In genomic region chr10:85668522-85668921, GRCh38 we compare ENCODE assay signal across 28 cellular contexts.
"Had no signal": no experiment of that assay in that cellular context is flagged by ENCODE, and none has a peak within 500 bp of the region (broad histone marks: within the 10 kb centered on the region; RNA-seq: fewer than 3 reads in every experiment).

No MANE protein-coding gene starts in this region.

- H3K4me3 ChIP-seq: heart left ventricle, lower lobe of right lung, ovary, prostate gland, skin epidermis, stomach, testis, thyroid gland, transverse colon, upper lobe of left lung, vagina had no signal

- H3K4me1 Mint-ChIP-seq: neural crest cell; stimulated activated naive B cell treated with anti-CD40 and anti-IgM and Interleukin-4, amounts not matched to agents 10 μg/mL and 1 μg/mL and 100 μg/mL, for 72 hours had no signal

- H3K27ac Mint-ChIP-seq: mesothelial cell of epicardium; naive thymus-derived CD4-positive, alpha-beta T cell; natural killer cell treated with Interleukin-12 subunit alpha and Interleukin-12 subunit beta and Interleukin-15 and Interleukin-18, amount 100 ng/mL, for 72 hours; stimulated activated naive B cell treated with anti-CD40 and anti-IgM and Interleukin-4, amounts not matched to agents 10 μg/mL and 1 μg/mL and 100 μg/mL, for 72 hours had no signal

- ATAC-seq: heart left ventricle; lower lobe of right lung; naive thymus-derived CD4-positive, alpha-beta T cell; natural killer cell treated with Interleukin-12 subunit alpha and Interleukin-12 subunit beta and Interleukin-15 and Interleukin-18, amount 100 ng/mL, for 72 hours; right cardiac atrium; sciatic nerve; stimulated activated naive B cell treated with anti-CD40 and anti-IgM and Interleukin-4, amounts not matched to agents 10 μg/mL and 1 μg/mL and 100 μg/mL, for 72 hours; stimulated activated naive CD8-positive, alpha-beta T cell treated with anti-CD3 and anti-CD28 coated beads, Interleukin-15, Interleukin-2, amounts not matched to agents 100 U/mL and 50 U/mL, for 24 hours had no signal

- DNase-seq: heart left ventricle; islet precursor cell; lower lobe of right lung; mammary epithelial cell; mesenchymal stem cell; naive thymus-derived CD4-positive, alpha-beta T cell; ovary; posterior cingulate gyrus; retina; right cardiac atrium; stimulated activated CD4-positive, alpha-beta T cell treated with anti-CD3 and anti-CD28 coated beads, Interleukin-12 subunit alpha, Interleukin-12 subunit beta, amount 100 ng/mL, for 4 hours; stimulated activated CD4-positive, alpha-beta T cell treated with anti-CD3 and anti-CD28 coated beads, Interleukin-15, amount 100 ng/mL, for 24 hours; stimulated activated CD4-positive, alpha-beta T cell treated with anti-CD3 and anti-CD28 coated beads, Interleukin-2, amount 100 ng/mL, for 24 hours; stimulated activated CD4-positive, alpha-beta T cell treated with anti-CD3 and anti-CD28 coated beads, Interleukin-4, amount 100 ng/mL, for 1 hour; stimulated activated naive B cell treated with anti-CD40 and anti-IgM and Interleukin-4, amounts not matched to agents 10 μg/mL and 1 μg/mL and 100 μg/mL, for 72 hours; stimulated activated naive CD8-positive, alpha-beta T cell treated with anti-CD3 and anti-CD28 coated beads, Interleukin-15, Interleukin-2, amounts not matched to agents 100 U/mL and 50 U/mL, for 24 hours; stomach; testis; thyroid gland; transverse colon; upper lobe of left lung had no signal

- H3K9me3 ChIP-seq: lower lobe of right lung, ovary, prostate gland, testis, thyroid gland, transverse colon, vagina had no signal

- H3K4me1 ChIP-seq: heart left ventricle, lower lobe of right lung, prostate gland, stomach, thyroid gland, transverse colon, upper lobe of left lung, vagina had no signal

- H3K36me3 ChIP-seq: heart left ventricle, lower lobe of right lung, ovary, prostate gland, stomach, thyroid gland, transverse colon, upper lobe of left lung, vagina had no signal

- H3K4me3 Mint-ChIP-seq: mesothelial cell of epicardium; naive thymus-derived CD4-positive, alpha-beta T cell; natural killer cell treated with Interleukin-12 subunit alpha and Interleukin-12 subunit beta and Interleukin-15 and Interleukin-18, amount 100 ng/mL, for 72 hours; neural crest cell; stimulated activated naive B cell treated with anti-CD40 and anti-IgM and Interleukin-4, amounts not matched to agents 10 μg/mL and 1 μg/mL and 100 μg/mL, for 72 hours had no signal

- H3K27me3 Mint-ChIP-seq: naive thymus-derived CD4-positive, alpha-beta T cell; natural killer cell treated with Interleukin-12 subunit alpha and Interleukin-12 subunit beta and Interleukin-15 and Interleukin-18, amount 100 ng/mL, for 72 hours; stimulated activated naive B cell treated with anti-CD40 and anti-IgM and Interleukin-4, amounts not matched to agents 10 μg/mL and 1 μg/mL and 100 μg/mL, for 72 hours had no signal

- H3K36me3 Mint-ChIP-seq: natural killer cell treated with Interleukin-12 subunit alpha and Interleukin-12 subunit beta and Interleukin-15 and Interleukin-18, amount 100 ng/mL, for 72 hours; stimulated activated naive B cell treated with anti-CD40 and anti-IgM and Interleukin-4, amounts not matched to agents 10 μg/mL and 1 μg/mL and 100 μg/mL, for 72 hours had no signal

- H3K27ac ChIP-seq: heart left ventricle, lower lobe of right lung, ovary, prostate gland, skin epidermis, stomach, testis, thyroid gland, transverse colon, upper lobe of left lung, vagina had no signal

- H3K27me3 ChIP-seq: heart left ventricle, ovary, stomach, testis, thyroid gland, transverse colon, upper lobe of left lung, vagina had no signal
